Comparison of ENCODE assay signal across 1 cellular context in genomic region chr5:131170540-131171275, GRCh38.
A peak's percentile ranks its signal among the peaks of the same experiment; 100 is the strongest.
TF ChIP-seq lines count a peak whose summit lies in the region.

Gene LYRM7, plus strand, starts transcription at chr5:131170944. Its CDS starts 77 bp downstream, at chr5:131171021.

TF ChIP-seq in HepG2, 621 proteins besides CTCF, POLR2A, EP300 and RAD21 (continued from another document and continues in another):
- TF ChIP-seq, protein P1, sequence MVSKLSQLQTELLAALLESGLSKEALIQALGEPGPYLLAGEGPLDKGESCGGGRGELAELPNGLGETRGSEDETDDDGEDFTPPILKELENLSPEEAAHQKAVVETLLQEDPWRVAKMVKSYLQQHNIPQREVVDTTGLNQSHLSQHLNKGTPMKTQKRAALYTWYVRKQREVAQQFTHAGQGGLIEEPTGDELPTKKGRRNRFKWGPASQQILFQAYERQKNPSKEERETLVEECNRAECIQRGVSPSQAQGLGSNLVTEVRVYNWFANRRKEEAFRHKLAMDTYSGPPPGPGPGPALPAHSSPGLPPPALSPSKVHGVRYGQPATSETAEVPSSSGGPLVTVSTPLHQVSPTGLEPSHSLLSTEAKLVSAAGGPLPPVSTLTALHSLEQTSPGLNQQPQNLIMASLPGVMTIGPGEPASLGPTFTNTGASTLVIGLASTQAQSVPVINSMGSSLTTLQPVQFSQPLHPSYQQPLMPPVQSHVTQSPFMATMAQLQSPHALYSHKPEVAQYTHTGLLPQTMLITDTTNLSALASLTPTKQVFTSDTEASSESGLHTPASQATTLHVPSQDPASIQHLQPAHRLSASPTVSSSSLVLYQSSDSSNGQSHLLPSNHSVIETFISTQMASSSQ (IDR thresholded peaks at IDR 0.05; ENCODE audit: low read depth) = no peak
- TF ChIP-seq, protein P1 (CRISPR knock-in tag; IDR thresholded peaks at IDR 0.05; ENCODE audit: borderline replicate concordance) = peak; percentile 21; the same call in 1 of the 2 replicates
- TF ChIP-seq NFE2L2 (IDR thresholded peaks at IDR 0.05; ENCODE audit: low read length) (no peak), SRSF4 (IDR thresholded peaks at IDR 0.05; ENCODE audit: low read depth, low read length, poor library complexity, severe bottlenecking) (no peak), ZNF512 (CRISPR knock-in tag; IDR thresholded peaks at IDR 0.05) (no peak), MEIS2 (CRISPR knock-in tag; IDR thresholded peaks at IDR 0.05) (no peak), IKZF4 (CRISPR knock-in tag; IDR thresholded peaks at IDR 0.05; ENCODE audit: borderline replicate concordance, low read depth, not compliant biosample characterization) (no peak), PAX8 (CRISPR knock-in tag; IDR thresholded peaks at IDR 0.05; ENCODE audit: borderline replicate concordance) (no peak), SATB2 (CRISPR knock-in tag; IDR thresholded peaks at IDR 0.05) (no peak), IRF1 (CRISPR knock-in tag; IDR thresholded peaks at IDR 0.05; ENCODE audit: low read depth) (no peak), RARG (CRISPR knock-in tag; IDR thresholded peaks at IDR 0.05; ENCODE audit: low read depth) (no peak), IRF9 (CRISPR knock-in tag; IDR thresholded peaks at IDR 0.05; ENCODE audit: borderline replicate concordance) (no peak), ZNF326 (CRISPR knock-in tag; IDR thresholded peaks at IDR 0.05; ENCODE audit: borderline replicate concordance) (no peak), ZFP41 (CRISPR knock-in tag; IDR thresholded peaks at IDR 0.05; ENCODE audit: borderline replicate concordance) (no peak), YEATS4 (CRISPR knock-in tag; IDR thresholded peaks at IDR 0.05; ENCODE audit: borderline replicate concordance) (peak; percentile 13; the same call in 1 of the 2 replicates), ZSCAN30 (CRISPR knock-in tag; IDR thresholded peaks at IDR 0.05) (no peak), YY1 (IDR thresholded peaks at IDR 0.05; ENCODE audit: insufficient read depth, insufficient replicate concordance, low read depth, low read length) (peak; percentile 99)
- TF ChIP-seq, protein P2, sequence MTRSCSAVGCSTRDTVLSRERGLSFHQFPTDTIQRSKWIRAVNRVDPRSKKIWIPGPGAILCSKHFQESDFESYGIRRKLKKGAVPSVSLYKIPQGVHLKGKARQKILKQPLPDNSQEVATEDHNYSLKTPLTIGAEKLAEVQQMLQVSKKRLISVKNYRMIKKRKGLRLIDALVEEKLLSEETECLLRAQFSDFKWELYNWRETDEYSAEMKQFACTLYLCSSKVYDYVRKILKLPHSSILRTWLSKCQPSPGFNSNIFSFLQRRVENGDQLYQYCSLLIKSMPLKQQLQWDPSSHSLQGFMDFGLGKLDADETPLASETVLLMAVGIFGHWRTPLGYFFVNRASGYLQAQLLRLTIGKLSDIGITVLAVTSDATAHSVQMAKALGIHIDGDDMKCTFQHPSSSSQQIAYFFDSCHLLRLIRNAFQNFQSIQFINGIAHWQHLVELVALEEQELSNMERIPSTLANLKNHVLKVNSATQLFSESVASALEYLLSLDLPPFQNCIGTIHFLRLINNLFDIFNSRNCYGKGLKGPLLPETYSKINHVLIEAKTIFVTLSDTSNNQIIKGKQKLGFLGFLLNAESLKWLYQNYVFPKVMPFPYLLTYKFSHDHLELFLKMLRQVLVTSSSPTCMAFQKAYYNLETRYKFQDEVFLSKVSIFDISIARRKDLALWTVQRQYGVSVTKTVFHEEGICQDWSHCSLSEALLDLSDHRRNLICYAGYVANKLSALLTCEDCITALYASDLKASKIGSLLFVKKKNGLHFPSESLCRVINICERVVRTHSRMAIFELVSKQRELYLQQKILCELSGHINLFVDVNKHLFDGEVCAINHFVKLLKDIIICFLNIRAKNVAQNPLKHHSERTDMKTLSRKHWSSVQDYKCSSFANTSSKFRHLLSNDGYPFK (CRISPR knock-in tag; IDR thresholded peaks at IDR 0.05; ENCODE audit: borderline replicate concordance) = peak; percentile 73; the same call in 1 of the 2 replicates
- TF ChIP-seq, protein P3, sequence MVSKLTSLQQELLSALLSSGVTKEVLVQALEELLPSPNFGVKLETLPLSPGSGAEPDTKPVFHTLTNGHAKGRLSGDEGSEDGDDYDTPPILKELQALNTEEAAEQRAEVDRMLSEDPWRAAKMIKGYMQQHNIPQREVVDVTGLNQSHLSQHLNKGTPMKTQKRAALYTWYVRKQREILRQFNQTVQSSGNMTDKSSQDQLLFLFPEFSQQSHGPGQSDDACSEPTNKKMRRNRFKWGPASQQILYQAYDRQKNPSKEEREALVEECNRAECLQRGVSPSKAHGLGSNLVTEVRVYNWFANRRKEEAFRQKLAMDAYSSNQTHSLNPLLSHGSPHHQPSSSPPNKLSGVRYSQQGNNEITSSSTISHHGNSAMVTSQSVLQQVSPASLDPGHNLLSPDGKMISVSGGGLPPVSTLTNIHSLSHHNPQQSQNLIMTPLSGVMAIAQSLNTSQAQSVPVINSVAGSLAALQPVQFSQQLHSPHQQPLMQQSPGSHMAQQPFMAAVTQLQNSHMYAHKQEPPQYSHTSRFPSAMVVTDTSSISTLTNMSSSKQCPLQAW (CRISPR knock-in tag; IDR thresholded peaks at IDR 0.05) = no peak
- TF ChIP-seq, protein P4, sequence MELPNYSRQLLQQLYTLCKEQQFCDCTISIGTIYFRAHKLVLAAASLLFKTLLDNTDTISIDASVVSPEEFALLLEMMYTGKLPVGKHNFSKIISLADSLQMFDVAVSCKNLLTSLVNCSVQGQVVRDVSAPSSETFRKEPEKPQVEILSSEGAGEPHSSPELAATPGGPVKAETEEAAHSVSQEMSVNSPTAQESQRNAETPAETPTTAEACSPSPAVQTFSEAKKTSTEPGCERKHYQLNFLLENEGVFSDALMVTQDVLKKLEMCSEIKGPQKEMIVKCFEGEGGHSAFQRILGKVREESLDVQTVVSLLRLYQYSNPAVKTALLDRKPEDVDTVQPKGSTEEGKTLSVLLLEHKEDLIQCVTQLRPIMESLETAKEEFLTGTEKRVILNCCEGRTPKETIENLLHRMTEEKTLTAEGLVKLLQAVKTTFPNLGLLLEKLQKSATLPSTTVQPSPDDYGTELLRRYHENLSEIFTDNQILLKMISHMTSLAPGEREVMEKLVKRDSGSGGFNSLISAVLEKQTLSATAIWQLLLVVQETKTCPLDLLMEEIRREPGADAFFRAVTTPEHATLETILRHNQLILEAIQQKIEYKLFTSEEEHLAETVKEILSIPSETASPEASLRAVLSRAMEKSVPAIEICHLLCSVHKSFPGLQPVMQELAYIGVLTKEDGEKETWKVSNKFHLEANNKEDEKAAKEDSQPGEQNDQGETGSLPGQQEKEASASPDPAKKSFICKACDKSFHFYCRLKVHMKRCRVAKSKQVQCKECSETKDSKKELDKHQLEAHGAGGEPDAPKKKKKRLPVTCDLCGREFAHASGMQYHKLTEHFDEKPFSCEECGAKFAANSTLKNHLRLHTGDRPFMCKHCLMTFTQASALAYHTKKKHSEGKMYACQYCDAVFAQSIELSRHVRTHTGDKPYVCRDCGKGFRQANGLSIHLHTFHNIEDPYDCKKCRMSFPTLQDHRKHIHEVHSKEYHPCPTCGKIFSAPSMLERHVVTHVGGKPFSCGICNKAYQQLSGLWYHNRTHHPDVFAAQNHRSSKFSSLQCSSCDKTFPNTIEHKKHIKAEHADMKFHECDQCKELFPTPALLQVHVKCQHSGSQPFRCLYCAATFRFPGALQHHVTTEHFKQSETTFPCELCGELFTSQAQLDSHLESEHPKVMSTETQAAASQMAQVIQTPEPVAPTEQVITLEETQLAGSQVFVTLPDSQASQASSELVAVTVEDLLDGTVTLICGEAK (IDR thresholded peaks at IDR 0.05) = peak; percentile 87
- TF ChIP-seq, protein P4 (CRISPR knock-in tag; IDR thresholded peaks at IDR 0.05) = peak; percentile 29; the same call in 1 of the 2 replicates
- TF ChIP-seq, protein P5, sequence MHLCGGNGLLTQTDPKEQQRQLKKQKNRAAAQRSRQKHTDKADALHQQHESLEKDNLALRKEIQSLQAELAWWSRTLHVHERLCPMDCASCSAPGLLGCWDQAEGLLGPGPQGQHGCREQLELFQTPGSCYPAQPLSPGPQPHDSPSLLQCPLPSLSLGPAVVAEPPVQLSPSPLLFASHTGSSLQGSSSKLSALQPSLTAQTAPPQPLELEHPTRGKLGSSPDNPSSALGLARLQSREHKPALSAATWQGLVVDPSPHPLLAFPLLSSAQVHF (CRISPR knock-in tag; IDR thresholded peaks at IDR 0.05) = no peak
